In the genomic region with DNA sequence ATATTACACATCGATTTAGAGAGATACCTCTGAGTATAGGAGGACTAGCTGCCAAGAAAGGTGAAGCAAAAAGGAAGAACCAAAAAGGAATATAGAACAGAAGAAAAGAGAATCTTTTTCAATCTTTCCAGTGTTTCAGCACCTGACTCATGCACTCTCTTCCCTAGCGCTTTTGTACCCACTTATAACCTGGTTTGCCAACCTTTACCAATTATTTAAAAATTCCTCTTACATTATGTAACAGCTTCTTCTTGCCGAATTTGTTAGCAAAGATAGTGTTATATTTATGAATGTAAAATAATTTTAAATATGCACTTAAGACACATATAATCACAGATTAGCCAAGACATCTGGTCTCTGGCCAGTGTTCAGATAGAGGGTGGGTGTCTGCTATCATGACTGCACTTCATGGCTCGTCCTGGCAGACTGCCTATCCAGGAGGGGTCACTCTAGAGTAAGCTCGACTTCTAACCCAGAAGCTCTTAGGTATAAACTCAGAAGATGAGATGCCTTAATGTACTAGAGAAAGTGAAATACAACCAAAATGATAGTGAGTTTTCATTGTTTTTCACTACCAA, we compare ENCODE assay signal across 11 cellular contexts.
DNase-seq lines count a peak whose midpoint lies in the region; ATAC-seq and FAIRE-seq lines count a peak whose summit lies in the region.
"Had no signal": no experiment of that assay in that cellular context is flagged by ENCODE, and none has a peak within 500 bp of the region (broad histone marks: within the 10 kb centered on the region; RNA-seq: fewer than 3 reads in every experiment).

No MANE protein-coding gene starts in this region.

- peak; percentile 47 for FAIRE-seq in GM18507 (lab: Jason Lieb, UNC)

- in situ Hi-C loops in SK-MEL-5 (cut with HindIII; ENCODE audit: low pct_unique_long_range_greater_than_20kb, low sequenced_read_pairs), result no loop called here

- intact Hi-C loops in left ventricle myocardium superior (cut with micrococcal nuclease), result no loop called here

- peak; percentile 60 for ATAC-seq in left ventricle myocardium superior
- no peak for ATAC-seq in HG03442 (IDR thresholded peaks at IDR 0.05; ENCODE audit: unreplicated experiment)
- ATAC-seq: naive thymus-derived CD4-positive, alpha-beta T cell had no signal

- DNase-seq in A172 (ENCODE audit: low spot score) (peak; percentile 47), GM18507 (ENCODE audit: extremely low spot score, insufficient read length, low read depth) (no peak), SK-MEL-5 (ENCODE audit: low read depth, low spot score) (peak; percentile 76), left ventricle myocardium superior (peak; percentile 57), superior temporal gyrus (ENCODE audit: extremely low spot score) (no peak), retina (no peak)
- DNase-seq in stimulated activated CD4-positive, alpha-beta T cell treated with anti-CD3 and anti-CD28 coated beads, Interleukin-4, amount 100 ng/mL, for 1 hour, result no peak
- DNase-seq: activated naive CD8-positive, alpha-beta T cell treated with anti-CD3 and anti-CD28 coated beads for 36 hours; naive thymus-derived CD4-positive, alpha-beta T cell; NCI-H187 had no signal

Comparison
In these comparisons a context has a peak if more than half of its experiments do, and no peak if none do; other contexts are left out.
1. DNase-seq: peak in A172 (single experiment), SK-MEL-5 (single experiment) and left ventricle myocardium superior (single experiment); none in GM18507 (single experiment), superior temporal gyrus (single experiment), stimulated activated CD4-positive, alpha-beta T cell treated with anti-CD3 and anti-CD28 coated beads, Interleukin-4, amount 100 ng/mL, for 1 hour (single experiment) and retina (single experiment).